8 cellular contexts compared by ENCODE assay signal in the genomic region with DNA sequence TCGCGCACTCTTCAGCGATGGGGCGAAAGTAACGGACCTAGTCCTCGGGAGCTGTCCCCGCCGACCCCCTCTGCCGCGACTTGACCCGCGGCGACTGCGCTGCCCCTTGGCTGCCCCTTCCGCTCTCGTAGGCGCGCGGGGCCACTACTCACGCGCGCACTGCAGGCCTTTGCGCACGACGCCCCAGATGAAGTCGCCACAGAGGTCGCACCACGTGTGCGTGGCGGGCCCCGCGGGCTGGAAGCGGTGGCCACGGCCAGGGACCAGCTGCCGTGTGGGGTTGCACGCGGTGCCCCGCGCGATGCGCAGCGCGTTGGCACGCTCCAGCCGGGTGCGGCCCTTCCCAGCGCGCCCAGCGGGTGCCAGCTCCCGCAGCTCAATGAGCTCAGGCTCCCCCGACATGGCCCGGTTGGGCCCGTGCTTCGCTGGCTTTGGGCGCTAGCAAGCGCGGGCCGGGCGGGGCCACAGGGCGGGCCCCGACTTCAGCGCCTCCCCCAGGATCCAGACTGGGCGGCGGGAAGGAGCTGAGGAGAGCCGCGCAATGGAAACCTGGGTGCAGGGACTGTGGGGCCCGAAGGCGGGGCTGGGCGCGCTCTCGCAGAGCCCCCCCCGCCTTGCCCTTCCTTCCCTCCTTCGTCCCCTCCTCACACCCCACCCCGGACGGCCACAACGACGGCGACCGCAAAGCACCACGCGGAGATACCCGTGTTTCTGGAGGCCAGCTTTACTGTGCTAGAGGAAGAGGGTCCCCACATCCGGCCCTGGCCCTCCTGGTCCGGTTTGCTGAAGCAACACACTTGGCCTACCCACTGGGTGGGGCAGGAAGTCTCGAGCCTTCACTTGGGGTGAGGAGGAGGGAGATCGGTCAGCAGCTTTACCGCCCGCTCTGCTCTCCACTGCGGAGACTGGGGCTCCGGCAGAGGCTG. TPM values are rescaled to one million over a fixed set of nuclear protein-coding genes. Genes with fewer than 3 reads are reported as not detected.
DNase-seq lines count a peak whose midpoint lies in the region; ATAC-seq and TF ChIP-seq lines count a peak whose summit lies in the region.

A gene with protein sequence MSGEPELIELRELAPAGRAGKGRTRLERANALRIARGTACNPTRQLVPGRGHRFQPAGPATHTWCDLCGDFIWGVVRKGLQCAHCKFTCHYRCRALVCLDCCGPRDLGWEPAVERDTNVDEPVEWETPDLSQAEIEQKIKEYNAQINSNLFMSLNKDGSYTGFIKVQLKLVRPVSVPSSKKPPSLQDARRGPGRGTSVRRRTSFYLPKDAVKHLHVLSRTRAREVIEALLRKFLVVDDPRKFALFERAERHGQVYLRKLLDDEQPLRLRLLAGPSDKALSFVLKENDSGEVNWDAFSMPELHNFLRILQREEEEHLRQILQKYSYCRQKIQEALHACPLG (minus strand): TSS at position 433 of the 926 bp plus-strand sequence. CDS start 31 bp downstream, at position 402.

- ATAC-seq in CD4-positive, alpha-beta T cell (ENCODE audit: poor library complexity) = peak; percentile 20
- ATAC-seq in memory B cell (ENCODE audit: low read depth) (peak; percentile 6), HG03565 (IDR thresholded peaks at IDR 0.05; ENCODE audit: unreplicated experiment) (no peak), GM21786 (IDR thresholded peaks at IDR 0.05; ENCODE audit: unreplicated experiment) (no peak)
- ATAC-seq in stimulated activated memory B cell treated with anti-CD40 and anti-IgM and Interleukin-4, amounts not matched to agents 10 μg/mL and 1 μg/mL and 100 μg/mL, for 72 hours = peak; percentile 57

- peak within 1 kb of the TSS; percentile 95 for H3K27ac Mint-ChIP-seq in CD4-positive, alpha-beta T cell
- peak within 1 kb of the TSS; percentile 99 for H3K27ac Mint-ChIP-seq in memory B cell
- H3K27ac Mint-ChIP-seq in stimulated activated memory B cell treated with anti-CD40 and anti-IgM and Interleukin-4, amounts not matched to agents 10 μg/mL and 1 μg/mL and 100 μg/mL, for 72 hours = peak within 1 kb of the TSS; percentile 99

- H3K27ac ChIP-seq in CD4-positive, alpha-beta T cell (ENCODE audit: low read depth, low read length) = peak within 1 kb of the TSS; percentile 63
- peak within 1 kb of the TSS; percentile 99 for H3K27ac ChIP-seq in HL-60 (replicated peaks)

- H3K9me3 Mint-ChIP-seq in CD4-positive, alpha-beta T cell = no peaks in the 10 kb centered on the region
- no peaks in the 10 kb centered on the region for H3K9me3 Mint-ChIP-seq in memory B cell
- H3K9me3 Mint-ChIP-seq in stimulated activated memory B cell treated with anti-CD40 and anti-IgM and Interleukin-4, amounts not matched to agents 10 μg/mL and 1 μg/mL and 100 μg/mL, for 72 hours = no peaks in the 10 kb centered on the region

- H3K4me1 Mint-ChIP-seq in CD4-positive, alpha-beta T cell (ENCODE audit: low read depth) = peaks cover 63% of the 10 kb centered on the region
- H3K4me1 Mint-ChIP-seq in memory B cell = peaks cover 34% of the 10 kb centered on the region
- H3K4me1 Mint-ChIP-seq in stimulated activated memory B cell treated with anti-CD40 and anti-IgM and Interleukin-4, amounts not matched to agents 10 μg/mL and 1 μg/mL and 100 μg/mL, for 72 hours = peaks cover 51% of the 10 kb centered on the region

- peaks cover 16% of the 10 kb centered on the region for H3K36me3 Mint-ChIP-seq in CD4-positive, alpha-beta T cell (ENCODE audit: low read depth)
- H3K36me3 Mint-ChIP-seq in memory B cell = peaks cover 6% of the 10 kb centered on the region
- H3K36me3 Mint-ChIP-seq in stimulated activated memory B cell treated with anti-CD40 and anti-IgM and Interleukin-4, amounts not matched to agents 10 μg/mL and 1 μg/mL and 100 μg/mL, for 72 hours = peaks cover 18% of the 10 kb centered on the region

- no peaks in the 10 kb centered on the region for H3K9me3 ChIP-seq in CD4-positive, alpha-beta T cell (ENCODE audit: control insufficient read depth, low read length)

- CTCF ChIA-PET in CD4-positive, alpha-beta T cell (lab: Charles Lee) = interaction anchor here (2.0 kb wide), 1 partner anchor 16 kb away, joined by 6 read pairs; no protein-coding TSS in a partner anchor

- H3K27me3 ChIP-seq in CD4-positive, alpha-beta T cell (ENCODE audit: control insufficient read depth, insufficient read depth, low read length) = no peaks in the 10 kb centered on the region
- H3K27me3 ChIP-seq in HL-60 (ENCODE audit: insufficient read depth, poor library complexity, severe bottlenecking) = no peaks in the 10 kb centered on the region

- peak in 8 of 10 experiments; percentile 35 to 57 (median 44) for DNase-seq in CD4-positive, alpha-beta T cell
- DNase-seq in HL-60 (ENCODE audit: low read depth in 1 of 2, low spot score in 1 of 2) = peak; percentile 95 to 97
- peak; percentile 64 for DNase-seq in activated CD4-positive, CD25-positive, alpha-beta regulatory T cell treated with anti-CD3 and anti-CD28 coated beads, Interleukin-2, amount 50 U/mL, for 72 hours
- no peak for DNase-seq in dermis microvascular lymphatic vessel endothelial cell (ENCODE audit: low read depth in 2 of 2)
- peak; percentile 29 to 53 for DNase-seq in memory B cell (ENCODE audit: low spot score in 2 of 2)

- intact Hi-C loops in CD4-positive, alpha-beta T cell (cut with DNase I, micrococcal nuclease) = no loop called here

- peak within 1 kb of the TSS; percentile 96 for H3K4me3 Mint-ChIP-seq in CD4-positive, alpha-beta T cell
- H3K4me3 Mint-ChIP-seq in memory B cell = peak within 1 kb of the TSS; percentile 97
- H3K4me3 Mint-ChIP-seq in stimulated activated memory B cell treated with anti-CD40 and anti-IgM and Interleukin-4, amounts not matched to agents 10 μg/mL and 1 μg/mL and 100 μg/mL, for 72 hours = peak within 1 kb of the TSS; percentile 89

- peak within 1 kb of the TSS; percentile 68 for H3K4me3 ChIP-seq in HL-60 (replicated peaks; ENCODE audit: insufficient read depth, low read length)

- POLR2A ChIA-PET in CD4-positive, alpha-beta T cell (lab: Charles Lee) = interaction anchor here (0.6 to 7.9 kb wide), 12 partner anchors 9 to 261 kb away, joined by 3 to 214 read pairs (median 6); partner anchors contain the start of genes C3orf18, CYB561D2, GNAI2 and HEMK1

- no peaks in the 10 kb centered on the region for H3K27me3 Mint-ChIP-seq in CD4-positive, alpha-beta T cell
- H3K27me3 Mint-ChIP-seq in memory B cell = no peaks in the 10 kb centered on the region
- no peaks in the 10 kb centered on the region for H3K27me3 Mint-ChIP-seq in stimulated activated memory B cell treated with anti-CD40 and anti-IgM and Interleukin-4, amounts not matched to agents 10 μg/mL and 1 μg/mL and 100 μg/mL, for 72 hours

- TF ChIP-seq CTCF in CD4-positive, alpha-beta T cell (IDR thresholded peaks at IDR 0.05) = no peak
- TF ChIP-seq CTCF in HL-60 (IDR thresholded peaks at IDR 0.05; ENCODE audit: insufficient read depth, low read length) = no peak

RNA-seq across cellular contexts. Expression of the gene that starts here (rescaled TPM):
- 10 to 100 TPM; 68.0 to 71.2 TPM for total RNA-seq in CD4-positive, alpha-beta T cell
- total RNA-seq in dermis microvascular lymphatic vessel endothelial cell = 12.6 and 23.9 TPM in 2 replicates

Comparison
In these comparisons a context has a peak if more than half of its experiments do, and no peak if none do; other contexts are left out.
1. ATAC-seq: peak in CD4-positive, alpha-beta T cell (single experiment), memory B cell (single experiment) and stimulated activated memory B cell treated with anti-CD40 and anti-IgM and Interleukin-4, amounts not matched to agents 10 μg/mL and 1 μg/mL and 100 μg/mL, for 72 hours (single experiment); none in HG03565 (single experiment) and GM21786 (single experiment).
2. DNase-seq: peak in CD4-positive, alpha-beta T cell (8 of 10), HL-60 (2 of 2), activated CD4-positive, CD25-positive, alpha-beta regulatory T cell treated with anti-CD3 and anti-CD28 coated beads, Interleukin-2, amount 50 U/mL, for 72 hours (single experiment) and memory B cell (2 of 2); none in dermis microvascular lymphatic vessel endothelial cell (0 of 2).
3. Peak in every context shown above with its lines, with median percentiles within 50 percentile points of each other: H3K27ac Mint-ChIP-seq and H3K4me3 Mint-ChIP-seq.